Comparison of ENCODE assay signal across 12 cellular contexts in genomic region chr1:6800728-6801127, GRCh38.
A peak's percentile ranks its signal among the peaks of the same experiment; 100 is the strongest.
DNase-seq lines count a peak whose midpoint lies in the region; ATAC-seq and TF ChIP-seq lines count a peak whose summit lies in the region.
"Had no signal": no experiment of that assay in that cellular context is flagged by ENCODE, and none has a peak within 500 bp of the region (broad histone marks: within the 10 kb centered on the region; RNA-seq: fewer than 3 reads in every experiment).

No MANE protein-coding gene starts in this region.

- ATAC-seq in SK-N-SH treated with all-trans-retinoic acid at 6 μM for 48 hours (no peak), HG03280 (IDR thresholded peaks at IDR 0.05; ENCODE audit: unreplicated experiment) (no peak)
- ATAC-seq: psoas muscle had no signal

- no peak overlapping the region for H3K4me3 ChIP-seq in skeletal muscle cell (ENCODE audit: low read depth, low read length)
- H3K4me3 ChIP-seq: psoas muscle had no signal

- DNase-seq in EL (peak; percentile 66), fibroblast of peridontal ligament (ENCODE audit: extremely low read depth) (peak; percentile 73), skeletal muscle cell (ENCODE audit: low read depth) (peak; percentile 20), cortex of kidney (lab: John Stamatoyannopoulos, UW) (no peak), NCI-H146 (lab: John Stamatoyannopoulos, UW) (no peak), NCI-H510A (lab: John Stamatoyannopoulos, UW) (no peak)
- DNase-seq: DMS 273 treated with DMSO at 0.1 percent for 48 hours; effector CD8-positive, alpha-beta T cell; immature natural killer cell; psoas muscle had no signal

TF ChIP-seq in SK-N-SH treated with all-trans-retinoic acid at 6 μM for 48 hours, 23 proteins besides CTCF, POLR2A, EP300 and RAD21:
- TF ChIP-seq ISL1 (CRISPR knock-in tag; IDR thresholded peaks at IDR 0.05) (0 out of 2 replicates have a peak, but pooled peaks have one; percentile 15), ZNF70 (CRISPR knock-in tag; IDR thresholded peaks at IDR 0.05) (peak; percentile 78; the same call in 1 of the 2 replicates), ESRRG (CRISPR knock-in tag; IDR thresholded peaks at IDR 0.05) (no peak)

Comparison
In these comparisons a context has a peak if more than half of its experiments do, and no peak if none do; other contexts are left out.
1. DNase-seq: peak in EL (single experiment), fibroblast of peridontal ligament (single experiment) and skeletal muscle cell (single experiment); none in cortex of kidney (single experiment), NCI-H146 (single experiment) and NCI-H510A (single experiment).